In genomic region chr20:42082611-42083010, GRCh38 we compare ENCODE assay signal across 14 cellular contexts.
DNase-seq lines count a peak whose midpoint lies in the region; ATAC-seq and TF ChIP-seq lines count a peak whose summit lies in the region.
"Had no signal": no experiment of that assay in that cellular context is flagged by ENCODE, and none has a peak within 500 bp of the region (broad histone marks: within the 10 kb centered on the region; RNA-seq: fewer than 3 reads in every experiment).

No MANE protein-coding gene starts in this region.

- H3K4me3 ChIP-seq in PC-3 (ENCODE audit: low read length) (no peak overlapping the region), fibroblast of pulmonary artery (replicated peaks; ENCODE audit: low read depth, low read length) (no peak overlapping the region), psoas muscle (no peak overlapping the region), sigmoid colon (no peak overlapping the region)

- TF ChIP-seq CTCF in PC-3 (conservative IDR thresholded peaks at IDR 0.05; ENCODE audit: low read depth, low read length) (no peak), fibroblast of pulmonary artery (IDR thresholded peaks at IDR 0.05; ENCODE audit: low read length, missing control alignments) (no peak), psoas muscle (IDR thresholded peaks at IDR 0.05) (no peak), omental fat pad (IDR thresholded peaks at IDR 0.05) (no peak), sigmoid colon (IDR thresholded peaks at IDR 0.05) (no peak)

- H3K79me2 ChIP-seq in PC-3 (ENCODE audit: low read length), result no peaks in the 10 kb centered on the region

- WGBS in psoas muscle, 3 donors, result 9 to 19% (median 13%) methylated on average over 1 of the region's 1 CpG
- 35 to 41% methylated on average over 1 of the region's 1 CpG for WGBS in sigmoid colon, 2 donors

- no peaks in the 10 kb centered on the region for H3F3A ChIP-seq in PC-3 (ENCODE audit: low read length, unreplicated experiment)

- ATAC-seq in PC-3, result no peak
- ATAC-seq in psoas muscle, result peak in 1 of 4 donors; percentile 33
- ATAC-seq in omental fat pad (ENCODE audit: low FRiP score), result no peak
- ATAC-seq in GM18517 (IDR thresholded peaks at IDR 0.05; ENCODE audit: unreplicated experiment), result no peak
- ATAC-seq: activated T-helper 17 cell treated with anti-CD3 and anti-CD28 coated beads, Interleukin-2, amount 50 U/mL, for 72 hours; T-helper 17 cell had no signal

- peaks cover 21% of the 10 kb centered on the region for H3K9me3 ChIP-seq in PC-3 (ENCODE audit: low read length)
- H3K9me3 ChIP-seq in psoas muscle, result no peaks in the 10 kb centered on the region
- no peaks in the 10 kb centered on the region for H3K9me3 ChIP-seq in sigmoid colon

- H3K4me1 ChIP-seq in PC-3 (ENCODE audit: insufficient read depth, low read length), result no peaks in the 10 kb centered on the region
- no peaks in the 10 kb centered on the region for H3K4me1 ChIP-seq in psoas muscle
- H3K4me1 ChIP-seq in sigmoid colon, result no peaks in the 10 kb centered on the region

- H4K20me1 ChIP-seq in PC-3 (ENCODE audit: low read length), result no peaks in the 10 kb centered on the region

- BruUV-seq in PC-3 (replicated peaks; lab: Mats Ljungman, UMichigan), result no TSS peak

- no peak for TF ChIP-seq EP300 in sigmoid colon (IDR thresholded peaks at IDR 0.05)

- no peak overlapping the region for H3K9ac ChIP-seq in PC-3 (ENCODE audit: low read length)

- H3K27me3 ChIP-seq in PC-3 (ENCODE audit: low read length), result no peaks in the 10 kb centered on the region
- peaks cover 0 to 1% (median 0%) of the 10 kb centered on the region in 3 donors for H3K27me3 ChIP-seq in psoas muscle (ENCODE audit: insufficient read depth in 3 of 3, low read length in 2 of 3)
- no peaks in the 10 kb centered on the region for H3K27me3 ChIP-seq in sigmoid colon

- CTCF ChIA-PET in PC-3 (lab: Charles Lee), result no interaction called here

- POLR2A ChIA-PET in PC-3 (lab: Charles Lee; ENCODE audit: unreplicated experiment), result no interaction called here

- no peak overlapping the region for H3K4me2 ChIP-seq in PC-3 (ENCODE audit: low read length)

- intact Hi-C loops in PC-3 (cut with micrococcal nuclease), result no loop called here
- intact Hi-C loops in psoas muscle (cut with DNase I), result no loop called here
- intact Hi-C loops in sigmoid colon (cut with DNase I), result no loop called here

- H3K27ac ChIP-seq in PC-3 (ENCODE audit: low read length), result no peak overlapping the region
- no peak overlapping the region for H3K27ac ChIP-seq in psoas muscle
- H3K27ac ChIP-seq in sigmoid colon, result no peak overlapping the region
- H3K27ac ChIP-seq: C4-2B had no signal

- H2AFZ ChIP-seq in PC-3 (ENCODE audit: low read length), result no peak overlapping the region

- DNase-seq in HS-5 (ENCODE audit: low read depth), result peak; percentile 8
- DNase-seq in PC-3, result peak; percentile 11
- DNase-seq in fibroblast of pulmonary artery (ENCODE audit: low read depth), result peak; percentile 3
- peak; percentile 44 to 57 for DNase-seq in psoas muscle
- DNase-seq in omental fat pad (ENCODE audit: low spot score), result no peak
- no peak for DNase-seq in sigmoid colon
- DNase-seq: activated CD4-positive, alpha-beta T cell treated with anti-CD3 and anti-CD28 coated beads, Interleukin-2, amount 50 U/mL, for 1 hour; endodermal cell; midbrain; NCI-H1694; T-helper 17 cell had no signal

- H3K36me3 ChIP-seq in PC-3 (ENCODE audit: low read depth, low read length) (no peaks in the 10 kb centered on the region), psoas muscle (ENCODE audit: insufficient read depth in 1 of 2, low read depth in 1 of 2) (no peaks in the 10 kb centered on the region), sigmoid colon (no peaks in the 10 kb centered on the region)

- no peaks in the 10 kb centered on the region for H3K9me2 ChIP-seq in PC-3 (replicated peaks; ENCODE audit: low read length)

- TF ChIP-seq POLR2A in sigmoid colon (IDR thresholded peaks at IDR 0.05), result no peak

Comparison
In these comparisons a context has a peak if more than half of its experiments do, and no peak if none do; other contexts are left out.
1. DNase-seq: peak in HS-5 (single experiment), PC-3 (single experiment), fibroblast of pulmonary artery (single experiment) and psoas muscle (2 of 2); none in omental fat pad (single experiment) and sigmoid colon (single experiment).